1 cellular context compared by ENCODE assay signal in genomic region chr15:49015896-49016295, GRCh38.
TF ChIP-seq lines count a peak whose summit lies in the region.

No MANE protein-coding gene starts in this region.

TF ChIP-seq in IMR-90, 13 proteins besides CTCF, POLR2A, EP300 and RAD21 (continued from another document):
- no peak for TF ChIP-seq USF2 (IDR thresholded peaks at IDR 0.05; ENCODE audit: low read depth, low read length)
- TF ChIP-seq CEBPB (IDR thresholded peaks at IDR 0.05; ENCODE audit: low read depth, low read length): no peak
- no peak for TF ChIP-seq ELK1 (IDR thresholded peaks at IDR 0.05; ENCODE audit: borderline replicate concordance, low read depth, low read length)
- TF ChIP-seq NFE2L2 (IDR thresholded peaks at IDR 0.05; ENCODE audit: low read depth, low read length): no peak
- no peak for TF ChIP-seq MAFK (IDR thresholded peaks at IDR 0.05; ENCODE audit: low read depth, low read length)
- TF ChIP-seq CHD1 (IDR thresholded peaks at IDR 0.05; ENCODE audit: low read depth, low read length): no peak
